In the genomic region with DNA sequence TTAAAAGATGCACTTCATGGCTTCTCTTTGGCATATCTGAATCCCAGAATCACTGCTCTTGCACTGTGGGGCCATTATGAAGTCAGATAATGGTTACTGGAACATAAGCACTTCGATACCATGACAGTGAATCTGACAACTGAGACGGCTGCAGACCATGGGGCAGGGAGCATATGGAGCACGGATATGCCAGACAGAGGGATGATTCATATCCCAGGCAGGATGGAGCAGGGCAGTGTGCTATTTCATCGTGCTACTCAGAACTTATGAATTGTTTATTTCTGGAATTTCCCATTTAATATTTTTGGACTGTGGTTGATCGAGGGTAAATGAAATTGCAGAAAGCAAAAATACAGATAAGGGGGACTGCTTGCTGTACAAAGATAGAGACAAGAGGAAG, we compare ENCODE assay signal across 1 cellular context.
TF ChIP-seq lines count a peak whose summit lies in the region.

No MANE protein-coding gene starts in this region.

TF ChIP-seq in SK-N-SH, 30 proteins besides CTCF, POLR2A, EP300 and RAD21 (continued from another document):
- TF ChIP-seq, protein P1, sequence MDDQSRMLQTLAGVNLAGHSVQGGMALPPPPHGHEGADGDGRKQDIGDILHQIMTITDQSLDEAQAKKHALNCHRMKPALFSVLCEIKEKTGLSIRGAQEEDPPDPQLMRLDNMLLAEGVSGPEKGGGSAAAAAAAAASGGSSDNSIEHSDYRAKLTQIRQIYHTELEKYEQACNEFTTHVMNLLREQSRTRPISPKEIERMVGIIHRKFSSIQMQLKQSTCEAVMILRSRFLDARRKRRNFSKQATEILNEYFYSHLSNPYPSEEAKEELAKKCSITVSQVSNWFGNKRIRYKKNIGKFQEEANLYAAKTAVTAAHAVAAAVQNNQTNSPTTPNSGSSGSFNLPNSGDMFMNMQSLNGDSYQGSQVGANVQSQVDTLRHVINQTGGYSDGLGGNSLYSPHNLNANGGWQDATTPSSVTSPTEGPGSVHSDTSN (IDR thresholded peaks at IDR 0.05): peak; percentile 43
- TF ChIP-seq JUND (IDR thresholded peaks at IDR 0.05): peak; percentile 34; the same call in 1 of the 2 replicates
- no peak for TF ChIP-seq TEAD4 (IDR thresholded peaks at IDR 0.05; ENCODE audit: borderline replicate concordance, insufficient read depth)
TF ChIP-seq in SK-N-SH: peak in this region for 5.
